18 cellular contexts compared by ENCODE assay signal in genomic region chr7:87146740-87147386, GRCh38. TPM values are rescaled to one million over a fixed set of nuclear protein-coding genes. Genes with fewer than 3 reads are reported as not detected.
DNase-seq lines count a peak whose midpoint lies in the region; ATAC-seq, FAIRE-seq and TF ChIP-seq lines count a peak whose summit lies in the region.
"Had no signal": no experiment of that assay in that cellular context is flagged by ENCODE, and none has a peak within 500 bp of the region (broad histone marks: within the 10 kb centered on the region; RNA-seq: fewer than 3 reads in every experiment).

No MANE protein-coding gene starts in this region.

- H3K4me1 ChIP-seq in GM23338 (ENCODE audit: insufficient read depth) (no peaks in the 10 kb centered on the region), H1 (replicated peaks in 1 of 4; ENCODE audit: control insufficient read depth in 3 of 4, insufficient read depth in 4 of 4, low read length in 3 of 4) (no peaks in the 10 kb centered on the region; a peak in 1 of 7 replicates), neuronal stem cell (ENCODE audit: control insufficient read depth in 2 of 2, insufficient read depth in 1 of 2, low read depth in 1 of 2, low read length in 2 of 2) (no peaks in the 10 kb centered on the region), vagina (no peaks in the 10 kb centered on the region), MM.1S (ENCODE audit: low read length) (peaks cover 24% of the 10 kb centered on the region)

- H4K20me1 ChIP-seq in GM23338 (replicated peaks; ENCODE audit: insufficient read depth) (no peaks in the 10 kb centered on the region), H1 (replicated peaks in 1 of 2; ENCODE audit: control insufficient read depth in 1 of 2, insufficient read depth in 2 of 2, low read length in 2 of 2) (no peaks in the 10 kb centered on the region), MM.1S (ENCODE audit: insufficient read depth, low read length) (no peaks in the 10 kb centered on the region)

- no peak overlapping the region for H3K4me3 ChIP-seq in GM23338
- H3K4me3 ChIP-seq in H1 (ENCODE audit: extremely low read depth in 1 of 4, insufficient read depth in 2 of 4, low read depth in 3 of 4, low read length in 4 of 4), result no peak overlapping the region
- peak overlapping the region in 1 of 2 donors; percentile 67 for H3K4me3 ChIP-seq in neuronal stem cell (ENCODE audit: low read length in 2 of 2)
- no peak overlapping the region for H3K4me3 ChIP-seq in vagina
- H3K4me3 ChIP-seq in MM.1S (ENCODE audit: low read length), result no peak overlapping the region
- H3K4me3 ChIP-seq: hepatocyte, SJSA1, skin epidermis had no signal

- H3K9ac ChIP-seq in H1 (replicated peaks in 1 of 4; ENCODE audit: extremely low read depth in 1 of 4, low read depth in 3 of 4, low read length in 3 of 4) (no peak overlapping the region), neuronal stem cell (ENCODE audit: low read depth, low read length, poor library complexity) (peak overlapping the region; percentile 38), MM.1S (ENCODE audit: low read length) (no peak overlapping the region)

- peak; percentile 45 for ATAC-seq in GM23338
- ATAC-seq: activated CD4-positive, alpha-beta T cell treated with anti-CD3 and anti-CD28 coated beads for 36 hours had no signal

- TF ChIP-seq POLR2A in H1 (IDR thresholded peaks at IDR 0.05; ENCODE audit: control extremely low read depth in 1 of 2, low read depth in 2 of 2, low read length in 2 of 2) (no peak), vagina (IDR thresholded peaks at IDR 0.05) (no peak)

- POLR2A ChIA-PET in H1 (lab: Charles Lee; ENCODE audit: partially characterized antibody), result interaction anchor here (0.9 kb wide), 1 partner anchor 112 kb away, joined by 3 read pairs; no protein-coding TSS in a partner anchor

- H2AK5ac ChIP-seq in H1 (ENCODE audit: low read depth, low read length), result no peak overlapping the region
- H2AK5ac ChIP-seq in neuronal stem cell (ENCODE audit: low read depth, low read length), result no peak overlapping the region

- FAIRE-seq in H1 (lab: Jason Lieb, UNC), result no peak

- no peaks in the 10 kb centered on the region for H3K27me3 ChIP-seq in GM23338 (ENCODE audit: insufficient read depth)
- H3K27me3 ChIP-seq in H1 (replicated peaks in 1 of 4; ENCODE audit: control insufficient read depth in 3 of 4, extremely low read depth in 1 of 4, insufficient read depth in 3 of 4, low read length in 3 of 4), result no peaks in the 10 kb centered on the region
- no peaks in the 10 kb centered on the region for H3K27me3 ChIP-seq in neuronal stem cell (ENCODE audit: control insufficient read depth in 3 of 3, insufficient read depth in 3 of 3, low read depth in 1 of 3, low read length in 3 of 3)
- H3K27me3 ChIP-seq in vagina, result no peaks in the 10 kb centered on the region
- no peaks in the 10 kb centered on the region for H3K27me3 ChIP-seq in MM.1S (replicated peaks; ENCODE audit: insufficient read depth, low read length)
- H3K27me3 ChIP-seq: hepatocyte had no signal

- H4K91ac ChIP-seq in H1 (replicated peaks; ENCODE audit: insufficient read length, low read length) (peak overlapping the region; percentile 81), neuronal stem cell (ENCODE audit: low read depth, low read length, poor library complexity) (no peak overlapping the region)

- TF ChIP-seq EP300 in H1 (IDR thresholded peaks at IDR 0.05; ENCODE audit: borderline replicate concordance in 1 of 2, low read depth in 2 of 2, low read length in 2 of 2), result no peak

- H2BK120ac ChIP-seq in H1 (replicated peaks; ENCODE audit: low read depth, low read length), result no peak overlapping the region
- peak overlapping the region; percentile 16 for H2BK120ac ChIP-seq in neuronal stem cell (ENCODE audit: low read depth, low read length)

- 0 out of 2 replicates have a peak, but pooled peaks cover 4% of the 10 kb centered on the region for H3K79me2 ChIP-seq in GM23338 (replicated peaks; ENCODE audit: insufficient read depth)
- peaks cover 0 to 4% of the 10 kb centered on the region in 2 experiments; a peak in 1 of 4 replicates for H3K79me2 ChIP-seq in H1 (ENCODE audit: control insufficient read depth in 1 of 2, insufficient read depth in 2 of 2, low read length in 2 of 2)
- H3K79me2 ChIP-seq in MM.1S (ENCODE audit: low read length), result no peaks in the 10 kb centered on the region
- H3K79me2 ChIP-seq: hepatocyte had no signal

- TF ChIP-seq CTCF in GM23338 (conservative IDR thresholded peaks at IDR 0.05; ENCODE audit: low read depth in 2 of 2) (no peak; a peak in 1 of 4 replicates), H1 (IDR thresholded peaks at IDR 0.05; ENCODE audit: control extremely low read depth in 1 of 3, insufficient read depth in 1 of 3, low read depth in 1 of 3, low read length in 3 of 3) (no peak), vagina (IDR thresholded peaks at IDR 0.05) (no peak), MM.1S (IDR thresholded peaks at IDR 0.05; ENCODE audit: low read length) (no peak)

- no peak overlapping the region for H2BK20ac ChIP-seq in H1 (ENCODE audit: low read length)

- H2BK12ac ChIP-seq in H1 (ENCODE audit: low read depth, low read length) (peak overlapping the region; percentile 55; the same call in 1 of the 2 replicates), neuronal stem cell (ENCODE audit: low read length) (peak overlapping the region; percentile 67)

- H3K9me2 ChIP-seq in GM23338 (ENCODE audit: insufficient read depth), result no peaks in the 10 kb centered on the region; the same call in 1 of the 2 replicates
- H3K9me2 ChIP-seq in MM.1S (replicated peaks; ENCODE audit: insufficient read depth, low read length), result no peaks in the 10 kb centered on the region

- H2BK15ac ChIP-seq in H1 (ENCODE audit: low read length), result no peak overlapping the region
- no peak overlapping the region for H2BK15ac ChIP-seq in neuronal stem cell (ENCODE audit: low read length)

- H2AFZ ChIP-seq in GM23338 (peak overlapping the region; percentile 75), H1 (ENCODE audit: low read length) (peak overlapping the region; percentile 83; the same call in 1 of the 2 replicates), neuronal stem cell (ENCODE audit: low read length) (peak overlapping the region; percentile 16), MM.1S (ENCODE audit: low read length) (no peak overlapping the region)
- H2AFZ ChIP-seq: hepatocyte had no signal

- no peaks in the 10 kb centered on the region; the same call in 2 of the 3 replicates for H3K36me3 Mint-ChIP-seq in GM23338 (ENCODE audit: low read depth)

- WGBS in H1 (ENCODE audit: extremely low coverage in 1 of 2, insufficient coverage in 1 of 2, insufficient read length in 1 of 2, insufficient replicate concordance in 2 of 2, low coverage in 1 of 2, low lambda C conversion rate in 2 of 2, missing lambda C conversion rate in 1 of 2), 2 experiments, result 86% methylated on average over 22 of the region's 25 CpGs; no CpG with 5 or more reads in 1 of the 2 experiments
- no CpG with 5 or more reads among the region's 25 CpGs for WGBS in neuronal stem cell (ENCODE audit: extremely low coverage in 2 of 2, insufficient read length in 2 of 2, insufficient replicate concordance in 1 of 2), 2 donors

- H3K36me3 ChIP-seq in GM23338 (ENCODE audit: insufficient read depth) (no peaks in the 10 kb centered on the region), H1 (ENCODE audit: control insufficient read depth in 2 of 4, insufficient read depth in 4 of 4, low read length in 3 of 4) (no peaks in the 10 kb centered on the region), neuronal stem cell (replicated peaks in 1 of 2; ENCODE audit: control insufficient read depth in 2 of 2, insufficient read depth in 2 of 2, low read length in 2 of 2) (no peaks in the 10 kb centered on the region), vagina (no peaks in the 10 kb centered on the region), MM.1S (replicated peaks; ENCODE audit: insufficient read depth, low read length) (no peaks in the 10 kb centered on the region)
- H3K36me3 ChIP-seq: SJSA1 had no signal

- H3K18ac ChIP-seq in H1 (ENCODE audit: extremely low read depth, low read length) (no peak overlapping the region), neuronal stem cell (ENCODE audit: low read length) (peak overlapping the region; percentile 29)

- no peaks in the 10 kb centered on the region for H3K79me1 ChIP-seq in H1 (ENCODE audit: low read depth, low read length)
- no peaks in the 10 kb centered on the region for H3K79me1 ChIP-seq in neuronal stem cell (ENCODE audit: low read depth, low read length)

- H3K23ac ChIP-seq in H1 (ENCODE audit: insufficient read length), result no peak overlapping the region
- peak overlapping the region; percentile 80 for H3K23ac ChIP-seq in neuronal stem cell (ENCODE audit: low read depth, low read length, poor library complexity)

- H3K27ac Mint-ChIP-seq in GM23338, result no peak overlapping the region
- H3K27ac Mint-ChIP-seq: activated CD4-positive, alpha-beta T cell treated with anti-CD3 and anti-CD28 coated beads for 36 hours had no signal

- H3K9me3 ChIP-seq in H1 (ENCODE audit: insufficient read depth in 2 of 2, low read depth in 1 of 2, low read length in 1 of 2) (no peaks in the 10 kb centered on the region), neuronal stem cell (replicated peaks in 1 of 2; ENCODE audit: control insufficient read depth in 2 of 2, insufficient read depth in 1 of 2, low read depth in 1 of 2, low read length in 2 of 2) (peaks cover 0 to 3% of the 10 kb centered on the region in 2 donors), vagina (no peaks in the 10 kb centered on the region), MM.1S (replicated peaks; ENCODE audit: insufficient read depth, low read length) (no peaks in the 10 kb centered on the region)
- H3K9me3 ChIP-seq: SJSA1 had no signal

- H3K27me3 Mint-ChIP-seq in GM23338 (ENCODE audit: insufficient read depth, low read depth, poor library complexity), result peaks cover under 1% of the 10 kb centered on the region
- H3K27me3 Mint-ChIP-seq: activated CD4-positive, alpha-beta T cell treated with anti-CD3 and anti-CD28 coated beads for 36 hours; central memory CD8-positive, alpha-beta T cell had no signal

- no peaks in the 10 kb centered on the region for H3K9me3 Mint-ChIP-seq in GM23338
- H3K9me3 Mint-ChIP-seq: central memory CD8-positive, alpha-beta T cell had no signal

- intact Hi-C loops in vagina (cut with DNase I), result no loop called here

- H3K4ac ChIP-seq in H1 (replicated peaks; ENCODE audit: insufficient read length, low read depth, low read length) (no peak overlapping the region), neuronal stem cell (ENCODE audit: low read length) (no peak overlapping the region)

- H3K4me2 ChIP-seq in GM23338 (no peak overlapping the region), H1 (ENCODE audit: insufficient read depth in 1 of 2, low read depth in 2 of 2, low read length in 2 of 2) (no peak overlapping the region), neuronal stem cell (ENCODE audit: insufficient read depth, low read length, poor library complexity, severe bottlenecking) (no peak overlapping the region), MM.1S (ENCODE audit: low read depth, low read length) (no peak overlapping the region)
- H3K4me2 ChIP-seq: hepatocyte had no signal

- DNase-seq in GM23338 (ENCODE audit: low spot score) (peak; percentile 23), NCI-H1092 (lab: John Stamatoyannopoulos, UW) (peak; percentile 40), H1 (ENCODE audit: low read depth in 1 of 2, low spot score in 2 of 2) (no peak), neuronal stem cell (ENCODE audit: low spot score) (no peak), dedifferentiated amniotic fluid mesenchymal stem cell (ENCODE audit: extremely low spot score) (no peak), vagina (ENCODE audit: extremely low spot score in 2 of 2) (no peak), MM.1S (no peak)
- DNase-seq: activated CD4-positive, alpha-beta T cell treated with anti-CD3 and anti-CD28 coated beads for 36 hours; activated gamma-delta T cell treated with Interleukin-2 at 50 U/mL for 16 hours; effector CD8-positive, alpha-beta T cell; NCI-H1105; stimulated activated CD4-positive, alpha-beta T cell treated with anti-CD3 and anti-CD28 coated beads, Interleukin-4, amount 100 ng/mL, for 4 hours; stimulated activated CD8-positive, alpha-beta memory T cell treated with anti-CD3 and anti-CD28 coated beads, Interleukin-4, amount 100 ng/mL, for 48 hours; T1000 had no signal

- H3K14ac ChIP-seq in H1 (ENCODE audit: insufficient read length) (no peak overlapping the region), neuronal stem cell (ENCODE audit: low read length) (no peak overlapping the region)

- H4K8ac ChIP-seq in H1 (ENCODE audit: extremely low read depth, insufficient read depth, low read length) (no peak overlapping the region), neuronal stem cell (ENCODE audit: low read depth, low read length) (no peak overlapping the region)

- H3K27ac ChIP-seq in GM23338 (ENCODE audit: low read depth) (no peak overlapping the region), H1 (ENCODE audit: low read depth, low read length) (no peak overlapping the region), neuronal stem cell (replicated peaks; ENCODE audit: low read length) (no peak overlapping the region), vagina (no peak overlapping the region), MM.1S (ENCODE audit: low read length) (no peak overlapping the region)
- H3K27ac ChIP-seq: hepatocyte, SJSA1, skin epidermis had no signal

- peaks cover 3% of the 10 kb centered on the region for H3K4me1 Mint-ChIP-seq in GM23338

- peak overlapping the region; percentile 23 for H4K5ac ChIP-seq in H1 (ENCODE audit: insufficient read length, low read depth, low read length)

- no peak overlapping the region for H3K56ac ChIP-seq in H1 (replicated peaks; ENCODE audit: insufficient read length, low read depth, low read length)

- H2BK5ac ChIP-seq in H1 (ENCODE audit: low read depth, low read length), result no peak overlapping the region; the same call in 1 of the 2 replicates
- no peak overlapping the region for H2BK5ac ChIP-seq in neuronal stem cell (ENCODE audit: low read length)

- no peak for TF ChIP-seq RAD21 in H1 (IDR thresholded peaks at IDR 0.05 in 1 of 2, conservative IDR thresholded peaks at IDR 0.05 in 1 of 2; ENCODE audit: low read depth in 2 of 2, low read length in 2 of 2)

- H3K4me3 Mint-ChIP-seq in GM23338, result no peak overlapping the region
- H3K4me3 Mint-ChIP-seq: activated CD4-positive, alpha-beta T cell treated with anti-CD3 and anti-CD28 coated beads for 36 hours; central memory CD8-positive, alpha-beta T cell had no signal

- CTCF ChIA-PET in H1 (lab: Charles Lee; ENCODE audit: partially characterized antibody), result interaction anchor here (0.8 to 8.0 kb wide), 18 partner anchors 11 to 371 kb away, joined by 3 to 86 read pairs (median 13); partner anchors contain the start of gene ELAPOR2

- no peaks in the 10 kb centered on the region for H3F3A ChIP-seq in GM23338 (replicated peaks; ENCODE audit: low read depth)
- peaks cover 12% of the 10 kb centered on the region for H3F3A ChIP-seq in MM.1S (ENCODE audit: insufficient read depth, low read length)

- H3K23me2 ChIP-seq in H1 (ENCODE audit: low read depth, low read length), result peaks cover 2% of the 10 kb centered on the region; the same call in 1 of the 2 replicates

RNA-seq across cellular contexts. Expression of gene DMTF1, which starts 5.4 kb away (rescaled TPM):
- 107 and 114 TPM in 2 replicates for total RNA-seq in GM23338 (2014; rRNA removed; shearing (Covaris generic))
- polyA plus RNA-seq in GM23338 (2016; fragmentation: Nextera tagmentation; extraction: Ambion mirVana) (52.1 and 60.4 TPM in 2 replicates), H1 (2011; rRNA removed) (70.7 and 115 TPM in 2 replicates)
- 76.9 and 86.0 TPM in 2 replicates for total RNA-seq in H1 (2021; fragmentation: NEBNext Ultra II Directional; extraction: Animal tissue kit (Norgen Biotek cat#: 25700))
- polyA plus RNA-seq in H1 (2011; cell fraction: cytosol; rRNA removed), result 99.6 TPM
- 185 TPM for polyA plus RNA-seq in H1 (2011; cell fraction: nucleus; rRNA removed)
- polyA plus RNA-seq in H1 (2012, experiment 1 of 2), result 65.1 to 94.7 TPM (median 73.4 TPM) in 4 replicates
- 2.3 TPM for polyA plus RNA-seq in H1 (2012, experiment 2 of 2)
- 91.8 TPM for polyA plus RNA-seq in H1 (2013, experiment 1 of 2)
- polyA plus RNA-seq in H1 (2013, experiment 2 of 2), result 76.8 TPM
- polyA minus RNA-seq in H1 (2011; rRNA and poly(A)+ RNA removed), result 181 and 185 TPM in 2 replicates
- polyA minus RNA-seq in H1 (2011; cell fraction: cytosol; rRNA and poly(A)+ RNA removed), result 67.2 TPM
- 523 TPM for polyA minus RNA-seq in H1 (2011; cell fraction: nucleus; rRNA and poly(A)+ RNA removed)
- polyA plus RNA-seq in neuronal stem cell (2013, experiment 1 of 2), result 87.6 TPM
- polyA plus RNA-seq in neuronal stem cell (2013, experiment 2 of 2), result 85.8 TPM
- 86.9 TPM for total RNA-seq in vagina

Comparison
In these comparisons a context has a peak if more than half of its experiments do, and no peak if none do; other contexts are left out.
1. DNase-seq: peak in GM23338 (single experiment) and NCI-H1092 (single experiment); none in H1 (0 of 2), neuronal stem cell (single experiment), dedifferentiated amniotic fluid mesenchymal stem cell (single experiment), vagina (0 of 2) and MM.1S (single experiment).